27 cellular contexts compared by ENCODE assay signal in the genomic region with DNA sequence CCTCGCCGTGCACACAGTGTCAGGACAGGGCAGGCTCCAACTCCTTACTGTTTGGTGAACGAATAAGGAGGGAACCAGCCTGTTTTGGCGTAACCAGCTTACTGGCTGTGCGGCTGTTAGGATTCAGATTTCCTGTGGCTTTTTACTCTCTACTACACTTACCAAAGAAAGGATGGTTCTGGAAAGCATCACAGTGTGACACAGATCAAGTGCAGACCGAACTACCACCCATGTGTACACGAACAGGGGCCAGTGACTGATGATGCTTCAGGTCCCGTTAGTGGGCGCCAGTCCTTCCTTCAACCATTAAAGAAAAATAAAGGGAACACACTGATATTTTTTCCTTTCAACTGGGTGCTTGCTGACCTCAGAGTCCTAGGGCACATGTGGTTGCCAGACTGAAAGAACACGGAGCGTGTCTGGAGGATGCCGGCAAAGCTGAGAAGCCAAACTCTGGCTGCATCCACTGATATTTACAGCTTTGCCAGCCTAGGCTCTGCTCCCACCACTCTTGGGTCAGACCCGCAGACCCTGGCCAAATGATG.
"Had no signal": no experiment of that assay in that cellular context is flagged by ENCODE, and none has a peak within 500 bp of the region (broad histone marks: within the 10 kb centered on the region; RNA-seq: fewer than 3 reads in every experiment).

No MANE protein-coding gene starts in this region.

- H3K27me3 ChIP-seq: dorsolateral prefrontal cortex, foreskin keratinocyte, gastroesophageal sphincter, heart left ventricle, hepatocyte, ovary, right atrium auricular region, tibial nerve, upper lobe of left lung had no signal

- H3K4me1 ChIP-seq: foreskin keratinocyte, upper lobe of left lung had no signal

- FAIRE-seq: colon, kidney, urothelium cell line had no signal

- H2AFZ ChIP-seq: hepatocyte had no signal

- H3K79me2 ChIP-seq: hepatocyte had no signal

- H3K9me3 ChIP-seq: gastroesophageal sphincter, heart left ventricle, ovary, right atrium auricular region, thoracic aorta, tibial nerve, upper lobe of left lung had no signal

- DNase-seq: dorsolateral prefrontal cortex; effector CD4-positive, alpha-beta T cell; foreskin keratinocyte; heart left ventricle; kidney; midbrain; naive thymus-derived CD8-positive, alpha-beta T cell; nephron progenitor cell; nucleus accumbens; ovary; stimulated activated CD4-positive, alpha-beta T cell treated with anti-CD3 and anti-CD28 coated beads, Interleukin-2, amount 100 ng/mL, for 24 hours; stimulated activated CD4-positive, alpha-beta T cell treated with anti-CD3 and anti-CD28 coated beads, Interleukin-4, amount 100 ng/mL, for 24 hours; stimulated activated naive CD8-positive, alpha-beta T cell treated with anti-CD3 and anti-CD28 coated beads, Interleukin-15, Interleukin-2, amounts not matched to agents 100 U/mL and 50 U/mL, for 24 hours; upper lobe of left lung had no signal

- ATAC-seq: esophagus mucosa; foreskin keratinocyte; gastroesophageal sphincter; heart left ventricle; left lobe of liver; naive thymus-derived CD8-positive, alpha-beta T cell; sciatic nerve; stimulated activated memory B cell treated with anti-CD40 and anti-IgM and Interleukin-4, amounts not matched to agents 10 μg/mL and 1 μg/mL and 100 μg/mL, for 72 hours; stimulated activated naive CD8-positive, alpha-beta T cell treated with anti-CD3 and anti-CD28 coated beads, Interleukin-15, Interleukin-2, amounts not matched to agents 100 U/mL and 50 U/mL, for 24 hours had no signal

- H3K4me2 ChIP-seq: hepatocyte had no signal

- H3K27ac ChIP-seq: dorsolateral prefrontal cortex, epithelial cell of prostate, foreskin keratinocyte, gastroesophageal sphincter, hepatocyte, ovary, right atrium auricular region, thoracic aorta, tibial nerve, upper lobe of left lung had no signal

- H3K4me3 ChIP-seq: dorsolateral prefrontal cortex, gastroesophageal sphincter, heart left ventricle, hepatocyte, lung, ovary, right atrium auricular region, thoracic aorta, tibial nerve, upper lobe of left lung had no signal

- H3K36me3 ChIP-seq: gastroesophageal sphincter, heart left ventricle, ovary, right atrium auricular region, thoracic aorta, tibial nerve, upper lobe of left lung had no signal
